In genomic region chr16:24111903-24112302, GRCh38 we compare ENCODE assay signal across 1 cellular context.
TF ChIP-seq lines count a peak whose summit lies in the region.

No MANE protein-coding gene starts in this region.

TF ChIP-seq in A549, 52 proteins besides CTCF, POLR2A, EP300 and RAD21 (continued from another document):
- TF ChIP-seq MAX (IDR thresholded peaks at IDR 0.05) (no peak), ATOH8 (CRISPR knock-in tag; IDR thresholded peaks at IDR 0.05; ENCODE audit: low read depth) (no peak), RFX5 (IDR thresholded peaks at IDR 0.05) (no peak), ZNF302 (CRISPR knock-in tag; IDR thresholded peaks at IDR 0.05) (no peak), ZFP36 (IDR thresholded peaks at IDR 0.05; ENCODE audit: borderline replicate concordance, partially characterized antibody) (no peak)
